ENCODE assay signal across 8 cellular contexts in genomic region chr3:184040010-184040409, GRCh38. TPM values are rescaled to one million over a fixed set of nuclear protein-coding genes. Genes with fewer than 3 reads are reported as not detected.
A peak's percentile ranks its signal among the peaks of the same experiment; 100 is the strongest.
DNase-seq lines count a peak whose midpoint lies in the region; ATAC-seq, FAIRE-seq and TF ChIP-seq lines count a peak whose summit lies in the region.

No MANE protein-coding gene starts in this region.

- BruUV-seq in MCF 10A (replicated peaks; lab: Mats Ljungman, UMichigan) = no TSS peak

- no peaks in the 10 kb centered on the region for H3K36me3 ChIP-seq in breast epithelium
- no peaks in the 10 kb centered on the region for H3K36me3 ChIP-seq in upper lobe of left lung

- H3K27me3 Mint-ChIP-seq in MCF 10A (ENCODE audit: insufficient read depth, unreplicated experiment) = no peaks in the 10 kb centered on the region
- H3K27me3 Mint-ChIP-seq in activated T-helper 2 cell treated with anti-CD3 and anti-CD28 coated beads, Interferon-gamma antibody, Interleukin-2, Interleukin-4, amounts not matched to agents 10 μg/mL and 5 μg/mL and 100 μg/mL, durations not matched to agents 14 hours and 24 hours and 36 hours (ENCODE audit: low read depth) = no peaks in the 10 kb centered on the region

- no peaks in the 10 kb centered on the region for H3K9me3 Mint-ChIP-seq in MCF 10A (ENCODE audit: unreplicated experiment)
- H3K9me3 Mint-ChIP-seq in activated T-helper 2 cell treated with anti-CD3 and anti-CD28 coated beads, Interferon-gamma antibody, Interleukin-2, Interleukin-4, amounts not matched to agents 10 μg/mL and 5 μg/mL and 100 μg/mL, durations not matched to agents 14 hours and 24 hours and 36 hours = no peaks in the 10 kb centered on the region

- H3K27me3 ChIP-seq in breast epithelium (no peaks in the 10 kb centered on the region), upper lobe of left lung (no peaks in the 10 kb centered on the region)

- TF ChIP-seq POLR2A in breast epithelium (IDR thresholded peaks at IDR 0.05) = no peak
- TF ChIP-seq POLR2A in upper lobe of left lung (IDR thresholded peaks at IDR 0.05) = no peak
- TF ChIP-seq POLR2A in GM12892 (IDR thresholded peaks at IDR 0.05; ENCODE audit: low read depth, low read length) = no peak

- TF ChIP-seq EP300 in upper lobe of left lung (IDR thresholded peaks at IDR 0.05) = no peak

- 52 to 63% methylated on average over 3 of the region's 3 CpGs for WGBS in upper lobe of left lung, 2 donors

- no peaks in the 10 kb centered on the region for H3K36me3 Mint-ChIP-seq in MCF 10A (ENCODE audit: insufficient read depth, unreplicated experiment)
- H3K36me3 Mint-ChIP-seq in activated T-helper 2 cell treated with anti-CD3 and anti-CD28 coated beads, Interferon-gamma antibody, Interleukin-2, Interleukin-4, amounts not matched to agents 10 μg/mL and 5 μg/mL and 100 μg/mL, durations not matched to agents 14 hours and 24 hours and 36 hours (ENCODE audit: low read depth) = no peaks in the 10 kb centered on the region

- H3K4me1 ChIP-seq in breast epithelium = no peaks in the 10 kb centered on the region
- peaks cover 0 to 4% (median 0%) of the 10 kb centered on the region in 4 donors for H3K4me1 ChIP-seq in upper lobe of left lung

- POLR2A ChIA-PET in MCF 10A (lab: Yijun Ruan, JAX) = interaction anchor here (1.5 kb wide), 2 partner anchors 11 to 94 kb away, joined by 4 to 10 read pairs; partner anchors contain the start of gene EIF2B5

- H3K4me3 Mint-ChIP-seq in MCF 10A (ENCODE audit: unreplicated experiment) = no peak overlapping the region
- H3K4me3 Mint-ChIP-seq in activated T-helper 2 cell treated with anti-CD3 and anti-CD28 coated beads, Interferon-gamma antibody, Interleukin-2, Interleukin-4, amounts not matched to agents 10 μg/mL and 5 μg/mL and 100 μg/mL, durations not matched to agents 14 hours and 24 hours and 36 hours (ENCODE audit: low read depth) = no peak overlapping the region

- CTCF ChIA-PET in MCF 10A (lab: Yijun Ruan, JAX) = interaction anchor here (0.7 to 1.3 kb wide), 3 partner anchors 24 to 247 kb away, joined by 3 to 5 read pairs (median 3); no protein-coding TSS in a partner anchor

- H3K27ac Mint-ChIP-seq in MCF 10A (ENCODE audit: low read depth, unreplicated experiment) = no peak overlapping the region
- H3K27ac Mint-ChIP-seq in activated T-helper 2 cell treated with anti-CD3 and anti-CD28 coated beads, Interferon-gamma antibody, Interleukin-2, Interleukin-4, amounts not matched to agents 10 μg/mL and 5 μg/mL and 100 μg/mL, durations not matched to agents 14 hours and 24 hours and 36 hours = no peak overlapping the region

- peak; percentile 13 for TF ChIP-seq CTCF in MCF 10A (IDR thresholded peaks at IDR 0.05; ENCODE audit: unreplicated experiment)
- no peak for TF ChIP-seq CTCF in breast epithelium (IDR thresholded peaks at IDR 0.05)
- peak; percentile 70 for TF ChIP-seq CTCF in epithelial cell of proximal tubule (conservative IDR thresholded peaks at IDR 0.05; ENCODE audit: low read depth, low read length)
- TF ChIP-seq CTCF in upper lobe of left lung (IDR thresholded peaks at IDR 0.05) = peak in 4 of 6 experiments; percentile 10 to 24 (median 15)

- intact Hi-C loops in MCF 10A (cut with micrococcal nuclease) (no loop called here), breast epithelium (cut with DNase I; ENCODE audit: low total_unique reads) (no loop called here)
- intact Hi-C loops in activated T-helper 2 cell treated with anti-CD3 and anti-CD28 coated beads, Interferon-gamma antibody, Interleukin-2, Interleukin-4, amounts not matched to agents 10 μg/mL and 5 μg/mL and 100 μg/mL, durations not matched to agents 14 hours and 24 hours and 36 hours (cut with micrococcal nuclease) = no loop called here

- FAIRE-seq in GM12892 (lab: Jason Lieb, UNC) = no peak

- DNase-seq in MCF 10A (ENCODE audit: unreplicated experiment) (peak; percentile 49), breast epithelium (ENCODE audit: low spot score in 2 of 2) (no peak), NCI-H774 (lab: John Stamatoyannopoulos, UW) (peak; percentile 70), epithelial cell of proximal tubule (ENCODE audit: low read depth) (no peak), upper lobe of left lung (no peak), GM12892 (ENCODE audit: insufficient read length) (no peak)
- no peak for DNase-seq in activated T-helper 2 cell treated with anti-CD3 and anti-CD28 coated beads, Interferon-gamma antibody, Interleukin-2, Interleukin-4, amounts not matched to agents 10 μg/mL and 5 μg/mL and 100 μg/mL, durations not matched to agents 14 hours and 24 hours and 36 hours (ENCODE audit: low spot score)

- H3K4me3 ChIP-seq in breast epithelium (no peak overlapping the region), epithelial cell of proximal tubule (ENCODE audit: low read depth, low read length) (no peak overlapping the region), upper lobe of left lung (no peak overlapping the region)

- no peak for ATAC-seq in upper lobe of left lung (ENCODE audit: low FRiP score in 2 of 2)
- no peak for ATAC-seq in GM18517 (IDR thresholded peaks at IDR 0.05; ENCODE audit: unreplicated experiment)

- no peaks in the 10 kb centered on the region for H3K9me3 ChIP-seq in breast epithelium
- no peaks in the 10 kb centered on the region for H3K9me3 ChIP-seq in upper lobe of left lung

- H3K27ac ChIP-seq in breast epithelium = no peak overlapping the region
- no peak overlapping the region for H3K27ac ChIP-seq in upper lobe of left lung

- H3K4me1 Mint-ChIP-seq in MCF 10A (ENCODE audit: insufficient read depth, unreplicated experiment) = peaks cover 17% of the 10 kb centered on the region
- no peaks in the 10 kb centered on the region for H3K4me1 Mint-ChIP-seq in activated T-helper 2 cell treated with anti-CD3 and anti-CD28 coated beads, Interferon-gamma antibody, Interleukin-2, Interleukin-4, amounts not matched to agents 10 μg/mL and 5 μg/mL and 100 μg/mL, durations not matched to agents 14 hours and 24 hours and 36 hours (ENCODE audit: low read depth)

RNA-seq across cellular contexts. Expression of gene HTR3D, which starts 8.5 kb away (rescaled TPM):
- total RNA-seq in MCF 10A (2022) = not detected in 2 replicates
- total RNA-seq in breast epithelium = not detected
- not detected in 2 replicates for total RNA-seq in epithelial cell of proximal tubule
- total RNA-seq in upper lobe of left lung = not detected
- total RNA-seq in activated T-helper 2 cell treated with anti-CD3 and anti-CD28 coated beads, Interferon-gamma antibody, Interleukin-2, Interleukin-4, amounts not matched to agents 10 μg/mL and 5 μg/mL and 100 μg/mL, durations not matched to agents 14 hours and 24 hours and 36 hours = not detected in 2 replicates
- not detected for polyA plus RNA-seq in GM12892 (2012; ENCODE audit: missing spikeins)

RNA-seq across cellular contexts. Expression of gene HTR3C, which starts 12.8 kb away (rescaled TPM):
- total RNA-seq in MCF 10A (2022) = not detected in 2 replicates
- total RNA-seq in breast epithelium = not detected
- not detected in 2 replicates for total RNA-seq in epithelial cell of proximal tubule
- 1 to 10 TPM in 2 of 6 donors, under 1 TPM in 2, not detected in 2; 0.23 to 2.4 (median 1.5) TPM for total RNA-seq in upper lobe of left lung
- total RNA-seq in activated T-helper 2 cell treated with anti-CD3 and anti-CD28 coated beads, Interferon-gamma antibody, Interleukin-2, Interleukin-4, amounts not matched to agents 10 μg/mL and 5 μg/mL and 100 μg/mL, durations not matched to agents 14 hours and 24 hours and 36 hours = not detected in 2 replicates
- not detected for polyA plus RNA-seq in GM12892 (2012; ENCODE audit: missing spikeins)

RNA-seq across cellular contexts. Expression of gene ABCC5, which starts 22.3 kb away (rescaled TPM):
- total RNA-seq in MCF 10A (2022) = 16.5 and 17.9 TPM in 2 replicates
- total RNA-seq in breast epithelium = 10 to 100 TPM; 21.0 to 29.9 (median 21.8) TPM
- total RNA-seq in epithelial cell of proximal tubule = 7.3 and 15.2 TPM in 2 replicates
- total RNA-seq in upper lobe of left lung = 100 to 1,000 TPM in 1 of 6 donors, 10 to 100 TPM in 5; 13.2 to 107 (median 27.1) TPM
- total RNA-seq in activated T-helper 2 cell treated with anti-CD3 and anti-CD28 coated beads, Interferon-gamma antibody, Interleukin-2, Interleukin-4, amounts not matched to agents 10 μg/mL and 5 μg/mL and 100 μg/mL, durations not matched to agents 14 hours and 24 hours and 36 hours = 20.6 and 21.0 TPM in 2 replicates
- polyA plus RNA-seq in GM12892 (2012; ENCODE audit: missing spikeins) = 6.1 TPM

RNA-seq across cellular contexts. Expression of gene HTR3E, which starts 56.9 kb away (rescaled TPM):
- total RNA-seq in MCF 10A (2022) (not detected in 2 replicates), breast epithelium (not detected), epithelial cell of proximal tubule (not detected in 2 replicates), upper lobe of left lung (not detected)
- not detected in 2 replicates for total RNA-seq in activated T-helper 2 cell treated with anti-CD3 and anti-CD28 coated beads, Interferon-gamma antibody, Interleukin-2, Interleukin-4, amounts not matched to agents 10 μg/mL and 5 μg/mL and 100 μg/mL, durations not matched to agents 14 hours and 24 hours and 36 hours
- polyA plus RNA-seq in GM12892 (2012; ENCODE audit: missing spikeins) = not detected

Comparison
In these comparisons a context has a peak if more than half of its experiments do, and no peak if none do; other contexts are left out.
1. DNase-seq: peak in MCF 10A (single experiment) and NCI-H774 (single experiment); none in breast epithelium (0 of 2), epithelial cell of proximal tubule (single experiment), upper lobe of left lung (0 of 2), activated T-helper 2 cell treated with anti-CD3 and anti-CD28 coated beads, Interferon-gamma antibody, Interleukin-2, Interleukin-4, amounts not matched to agents 10 μg/mL and 5 μg/mL and 100 μg/mL, durations not matched to agents 14 hours and 24 hours and 36 hours (single experiment) and GM12892 (single experiment).
2. CTCF ChIP-seq: peak in MCF 10A (single experiment), epithelial cell of proximal tubule (single experiment) and upper lobe of left lung (4 of 6); none in breast epithelium (0 of 3).